24 cellular contexts compared by ENCODE assay signal in the genomic region with DNA sequence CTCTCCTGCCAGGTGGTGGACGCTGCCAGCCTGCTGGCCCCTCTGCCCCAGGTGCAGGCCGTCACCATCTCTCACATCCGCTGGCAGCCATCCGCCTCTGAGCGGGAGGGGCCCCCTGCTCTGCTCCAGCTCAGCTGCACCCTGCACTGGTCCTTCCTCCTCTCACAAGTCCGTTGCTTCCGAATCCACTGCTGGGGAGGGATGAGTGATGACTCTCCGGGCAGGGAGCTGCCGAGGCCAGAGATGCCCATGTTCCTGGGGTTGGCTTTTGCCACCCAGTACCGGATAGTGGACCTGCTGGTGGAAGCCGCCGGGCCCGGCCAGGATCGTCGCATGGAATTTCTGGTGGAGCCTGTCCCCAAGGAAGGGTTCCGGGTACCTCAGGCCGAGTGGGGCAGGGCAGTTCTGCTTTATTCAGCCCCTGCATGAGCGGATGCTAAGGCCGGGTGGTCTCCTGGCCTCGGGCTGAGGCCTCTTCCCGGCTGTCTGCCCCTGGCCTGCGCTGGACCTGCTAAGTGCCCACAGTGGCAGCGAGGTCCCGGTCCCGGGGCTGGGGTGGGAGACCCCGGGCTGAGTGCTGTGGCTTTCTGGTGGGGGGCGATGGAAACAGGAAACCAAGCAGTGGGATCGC.
"Had no signal": no experiment of that assay in that cellular context is flagged by ENCODE, and none has a peak within 500 bp of the region (broad histone marks: within the 10 kb centered on the region; RNA-seq: fewer than 3 reads in every experiment).

No MANE protein-coding gene starts in this region.

- ATAC-seq: effector memory CD8-positive, alpha-beta T cell; heart left ventricle; left lung had no signal

- H3K9me3 ChIP-seq: heart left ventricle, left lung, prostate gland, sigmoid colon, stomach, thoracic aorta had no signal

- FAIRE-seq: colon, islet of Langerhans had no signal

- H3K9ac ChIP-seq: parathyroid adenoma had no signal

- H2AFZ ChIP-seq: parathyroid adenoma had no signal

- H3K4me3 ChIP-seq: heart left ventricle, left lung, lung, prostate gland, sigmoid colon, skin epidermis, stomach, thoracic aorta had no signal

- H3K4me1 ChIP-seq: prostate gland had no signal

- H3K27me3 ChIP-seq: sigmoid colon had no signal

- H3K27ac ChIP-seq: heart left ventricle, left lung, parathyroid adenoma, prostate gland, sigmoid colon, skin epidermis, stomach, thoracic aorta had no signal

- DNase-seq: cerebellar nuclear complex; effector memory CD8-positive, alpha-beta T cell; erythroblast; foreskin melanocyte; hippocampal formation; mesendoderm; naive B cell; occipital lobe; retina; sigmoid colon; stimulated activated CD4-positive, alpha-beta T cell treated with anti-CD3 and anti-CD28 coated beads, Interleukin-2, amount 100 ng/mL, for 24 hours; stimulated activated CD4-positive, alpha-beta T cell treated with anti-CD3 and anti-CD28 coated beads, Interleukin-4, amount 100 ng/mL, for 4 hours; stimulated activated naive CD4-positive, alpha-beta T cell; stomach; trophoblast cell had no signal
